Comparison of ENCODE assay signal across 1 cellular context in genomic region chr5:14201325-14202061, GRCh38.
TF ChIP-seq lines count a peak whose summit lies in the region.

No MANE protein-coding gene starts in this region.

TF ChIP-seq in WTC11, 78 proteins besides CTCF, POLR2A, EP300 and RAD21 (continued from another document):
- no peak for TF ChIP-seq ATF2 (CRISPR knock-in tag; IDR thresholded peaks at IDR 0.05; ENCODE audit: borderline replicate concordance, low read depth)
